ENCODE assay signal across 14 cellular contexts in genomic region chr20:361562-361961, GRCh38. TPM values are rescaled to one million over a fixed set of nuclear protein-coding genes. Genes with fewer than 3 reads are reported as not detected.
DNase-seq lines count a peak whose midpoint lies in the region; ATAC-seq, FAIRE-seq and TF ChIP-seq lines count a peak whose summit lies in the region.
"Had no signal": no experiment of that assay in that cellular context is flagged by ENCODE, and none has a peak within 500 bp of the region (broad histone marks: within the 10 kb centered on the region; RNA-seq: fewer than 3 reads in every experiment).

No MANE protein-coding gene starts in this region.

- no peaks in the 10 kb centered on the region for H3K27me3 ChIP-seq in GM12878 (replicated peaks in 1 of 2; ENCODE audit: control insufficient read depth in 2 of 2, insufficient read depth in 2 of 2, low read length in 1 of 2)
- no peaks in the 10 kb centered on the region for H3K27me3 ChIP-seq in CD4-positive, alpha-beta T cell (ENCODE audit: control insufficient read depth, insufficient read depth, low read length)
- H3K27me3 ChIP-seq: heart left ventricle, Peyer's patch had no signal

- no peak overlapping the region for H3K4me3 Mint-ChIP-seq in CD4-positive, alpha-beta T cell
- H3K4me3 Mint-ChIP-seq: activated naive CD4-positive, alpha-beta T cell treated with anti-CD3 and anti-CD28 coated beads for 36 hours; nephron had no signal

- H3K27me3 Mint-ChIP-seq in CD4-positive, alpha-beta T cell, result no peaks in the 10 kb centered on the region

- RAD21 ChIA-PET in GM12878 (lab: Charles Lee; ENCODE audit: unreplicated experiment), result interaction anchor here (1.0 kb wide), 1 partner anchor 70 kb away, joined by 4 read pairs; no protein-coding TSS in a partner anchor

- H3K36me3 ChIP-seq in GM12878 (ENCODE audit: control insufficient read depth in 2 of 2, insufficient read depth in 2 of 2, low read length in 1 of 2), result no peaks in the 10 kb centered on the region
- H3K36me3 ChIP-seq: heart left ventricle, Peyer's patch had no signal

- peaks cover 21% of the 10 kb centered on the region for H3K4me1 ChIP-seq in GM12878 (ENCODE audit: control insufficient read depth, insufficient read depth, low read length)
- H3K4me1 ChIP-seq: Peyer's patch had no signal

- peak overlapping the region; percentile 63 for H3K4me2 ChIP-seq in GM12878 (ENCODE audit: control insufficient read depth, insufficient read depth)

- peaks cover 25% of the 10 kb centered on the region for H3K4me1 Mint-ChIP-seq in CD4-positive, alpha-beta T cell (ENCODE audit: low read depth)

- ATAC-seq in GM12878, result peak; percentile 85
- no peak for ATAC-seq in GM21619 (IDR thresholded peaks at IDR 0.05; ENCODE audit: unreplicated experiment)
- no peak for ATAC-seq in CD4-positive, alpha-beta T cell (ENCODE audit: poor library complexity)

- no peak for TF ChIP-seq POLR2A in GM12878 (IDR thresholded peaks at IDR 0.05; ENCODE audit: low read depth, low read length)

- intact Hi-C loops in GM12878 (cut with micrococcal nuclease; ENCODE audit: unreplicated experiment), result no loop called here
- intact Hi-C loops in CD4-positive, alpha-beta T cell (cut with DNase I, micrococcal nuclease), result no loop called here

- CTCF ChIA-PET in GM12878 (lab: Yijun Ruan, JAX), result interaction anchor here (0.6 to 2.3 kb wide), 6 partner anchors 8 to 284 kb away, joined by 3 to 8 read pairs (median 6); no protein-coding TSS in a partner anchor
- CTCF ChIA-PET in CD4-positive, alpha-beta T cell (lab: Charles Lee), result interaction anchor here (0.7 to 1.2 kb wide), 2 partner anchors 139 to 284 kb away, joined by 3 to 4 read pairs; no protein-coding TSS in a partner anchor

- in situ Hi-C loops in GM12878 (cut with MboI), result no loop called here

- H3K9me3 Mint-ChIP-seq in CD4-positive, alpha-beta T cell, result no peaks in the 10 kb centered on the region
- H3K9me3 Mint-ChIP-seq: activated naive CD4-positive, alpha-beta T cell treated with anti-CD3 and anti-CD28 coated beads for 36 hours; nephron had no signal

- 12% methylated on average over 8 of the region's 8 CpGs for WGBS in GM12878 (ENCODE audit: insufficient coverage, insufficient replicate concordance, low lambda C conversion rate, missing lambda C conversion rate)

- no peaks in the 10 kb centered on the region for H3K79me2 ChIP-seq in GM12878 (ENCODE audit: control insufficient read depth, insufficient read depth, low read length)

- no peak for TF ChIP-seq EP300 in GM12878 (IDR thresholded peaks at IDR 0.05; ENCODE audit: borderline replicate concordance in 1 of 2, control insufficient read depth in 1 of 2, low read depth in 2 of 2, low read length in 2 of 2)

- no peaks in the 10 kb centered on the region for H4K20me1 ChIP-seq in GM12878 (ENCODE audit: control insufficient read depth, insufficient read depth)

- no peak for TF ChIP-seq RAD21 in GM12878 (IDR thresholded peaks at IDR 0.05; ENCODE audit: insufficient read depth, low read depth, low read length)

- TF ChIP-seq CTCF in C4-2B (conservative IDR thresholded peaks at IDR 0.05) (no peak), GM12878 (IDR thresholded peaks at IDR 0.05 in 2 of 3, conservative IDR thresholded peaks at IDR 0.05 in 1 of 3; ENCODE audit: control insufficient read depth in 2 of 3, extremely low read depth in 1 of 3, insufficient read depth in 1 of 3, low read depth in 3 of 3, low read length in 3 of 3) (no peak)
- TF ChIP-seq CTCF in CD4-positive, alpha-beta T cell (IDR thresholded peaks at IDR 0.05), result no peak

- no peaks in the 10 kb centered on the region for H3K36me3 Mint-ChIP-seq in CD4-positive, alpha-beta T cell (ENCODE audit: low read depth)

- H3K27ac Mint-ChIP-seq in CD4-positive, alpha-beta T cell, result no peak overlapping the region

- no peak overlapping the region for H3K4me3 ChIP-seq in GM12878
- H3K4me3 ChIP-seq: heart left ventricle, Peyer's patch had no signal

- no peak overlapping the region for H3K9ac ChIP-seq in GM12878 (ENCODE audit: control insufficient read depth, insufficient read depth, low read length)

- FAIRE-seq in GM19239 (lab: Jason Lieb, UNC) (peak; percentile 53), GM12878 (lab: Jason Lieb, UNC) (no peak)

- POLR2A ChIA-PET in GM12878 (lab: Charles Lee), result interaction anchor here (0.6 to 1.3 kb wide), 4 partner anchors 41 to 221 kb away, joined by 3 to 4 read pairs (median 4); no protein-coding TSS in a partner anchor
- POLR2A ChIA-PET in CD4-positive, alpha-beta T cell (lab: Charles Lee), result no interaction called here

- BruUV-seq in GM12878 (replicated peaks; lab: Mats Ljungman, UMichigan), result no TSS peak

- no peaks in the 10 kb centered on the region for H3K9me3 ChIP-seq in GM12878 (replicated peaks; ENCODE audit: control insufficient read depth, insufficient read depth, low read length)
- no peaks in the 10 kb centered on the region for H3K9me3 ChIP-seq in CD4-positive, alpha-beta T cell (ENCODE audit: control insufficient read depth, low read length)
- H3K9me3 ChIP-seq: heart left ventricle, Peyer's patch had no signal

- H2AFZ ChIP-seq in GM12878 (ENCODE audit: control insufficient read depth, low read depth, low read length), result no peak overlapping the region

- DNase-seq in GM19239 (ENCODE audit: insufficient read length, low spot score) (peak; percentile 25), NCI-H146 (lab: John Stamatoyannopoulos, UW) (peak; percentile 30), GM12878 (ENCODE audit: low read depth, low spot score) (no peak), NCI-H1105 (lab: John Stamatoyannopoulos, UW) (no peak), NCI-H774 (lab: John Stamatoyannopoulos, UW) (no peak)
- no peak for DNase-seq in CD4-positive, alpha-beta T cell
- DNase-seq: activated naive CD4-positive, alpha-beta T cell treated with anti-CD3 and anti-CD28 coated beads for 36 hours; heart left ventricle; KBM-7; left cardiac atrium had no signal

- SMC1A ChIA-PET in GM12878 (lab: Charles Lee; ENCODE audit: uncharacterized antibody, unreplicated experiment), result interaction anchor here (0.5 to 1.1 kb wide), 5 partner anchors 13 to 147 kb away, joined by 3 to 4 read pairs (median 3); no protein-coding TSS in a partner anchor

- H3K27ac ChIP-seq in C4-2B (peak overlapping the region; percentile 91), GM12878 (ENCODE audit: control insufficient read depth, insufficient read depth) (no peak overlapping the region)
- no peak overlapping the region for H3K27ac ChIP-seq in CD4-positive, alpha-beta T cell (ENCODE audit: low read depth, low read length)
- H3K27ac ChIP-seq: heart left ventricle, Peyer's patch had no signal

RNA-seq across cellular contexts. Expression of gene NRSN2, which starts 14.7 kb away (rescaled TPM):
- total RNA-seq in GM12878 (2013; cell fraction: nucleolus; rRNA removed), result 6.5 and 14.6 TPM in 2 replicates
- total RNA-seq in GM12878 (2014; rRNA removed) (9.1 and 10.5 TPM in 2 replicates), GM12878 (2014; rRNA removed; fragmentation: Illumina TruSeq; extraction: Trizol) (6.9 and 8.9 TPM in 2 replicates), GM12878 (2021) (21.9 and 24.7 TPM in 2 replicates)
- 8.1 TPM for polyA plus RNA-seq in GM12878 (2011; ENCODE audit: low read depth)
- polyA plus RNA-seq in GM12878 (2011; rRNA removed) (3.7 and 8.0 TPM in 2 replicates), GM12878 (2014; fragmentation: Illumina TruSeq; extraction: Trizol) (14.6 and 16.9 TPM in 2 replicates), GM12878 (2014; fragmentation: Nextera tagmentation; extraction: Ambion mirVana) (1 to 10 TPM; 6.2 to 7.6 TPM), GM12878 (2014; rRNA removed) (18.9 and 24.3 TPM in 2 replicates), GM12878 (2016; fragmentation: Nextera tagmentation; extraction: Ambion mirVana) (10 to 100 TPM; 26.4 to 32.4 TPM)
- polyA plus RNA-seq in GM12878 (2011; cell fraction: cytosol; rRNA removed), result 23.6 and 25.3 TPM in 2 replicates
- 11.4 and 15.6 TPM in 2 replicates for polyA plus RNA-seq in GM12878 (2011; cell fraction: nucleus; rRNA removed)
- polyA plus RNA-seq in GM12878 (2012), result 14.9 and 15.2 TPM in 2 replicates
- 4.2 and 10.8 TPM in 2 replicates for polyA minus RNA-seq in GM12878 (2011; rRNA and poly(A)+ RNA removed)
- polyA minus RNA-seq in GM12878 (2011; cell fraction: cytosol; rRNA and poly(A)+ RNA removed), result 5.3 and 7.7 TPM in 2 replicates
- polyA minus RNA-seq in GM12878 (2011; cell fraction: nucleus; rRNA and poly(A)+ RNA removed), result 1.5 and 3.3 TPM in 2 replicates
- total RNA-seq in CD4-positive, alpha-beta T cell, result 1 to 10 TPM in 1 of 2 experiments, under 1 TPM in 1; 0.69 to 1.3 TPM

RNA-seq across cellular contexts. Expression of gene TRIB3, which starts 19.0 kb away (rescaled TPM):
- 7.3 and 7.7 TPM in 2 replicates for total RNA-seq in GM12878 (2013; cell fraction: nucleolus; rRNA removed)
- 30.8 and 34.8 TPM in 2 replicates for total RNA-seq in GM12878 (2014; rRNA removed)
- 10.9 and 11.5 TPM in 2 replicates for total RNA-seq in GM12878 (2014; rRNA removed; fragmentation: Illumina TruSeq; extraction: Trizol)
- total RNA-seq in GM12878 (2021), result 24.7 and 27.3 TPM in 2 replicates
- polyA plus RNA-seq in GM12878 (2011; ENCODE audit: low read depth), result 11.3 TPM
- 11.0 and 24.2 TPM in 2 replicates for polyA plus RNA-seq in GM12878 (2011; rRNA removed)
- polyA plus RNA-seq in GM12878 (2011; cell fraction: cytosol; rRNA removed), result 34.0 and 35.7 TPM in 2 replicates
- polyA plus RNA-seq in GM12878 (2011; cell fraction: nucleus; rRNA removed), result 28.7 and 29.6 TPM in 2 replicates
- polyA plus RNA-seq in GM12878 (2012), result 20.6 and 27.2 TPM in 2 replicates
- 11.9 and 12.1 TPM in 2 replicates for polyA plus RNA-seq in GM12878 (2014; fragmentation: Illumina TruSeq; extraction: Trizol)
- polyA plus RNA-seq in GM12878 (2014; fragmentation: Nextera tagmentation; extraction: Ambion mirVana), result 1 to 10 TPM; 2.2 to 8.6 TPM
- 23.3 and 28.2 TPM in 2 replicates for polyA plus RNA-seq in GM12878 (2014; rRNA removed)
- polyA plus RNA-seq in GM12878 (2016; fragmentation: Nextera tagmentation; extraction: Ambion mirVana), result 10 to 100 TPM; 23.2 to 26.4 TPM
- 21.1 and 31.7 TPM in 2 replicates for polyA minus RNA-seq in GM12878 (2011; rRNA and poly(A)+ RNA removed)
- 13.4 and 13.8 TPM in 2 replicates for polyA minus RNA-seq in GM12878 (2011; cell fraction: cytosol; rRNA and poly(A)+ RNA removed)
- polyA minus RNA-seq in GM12878 (2011; cell fraction: nucleus; rRNA and poly(A)+ RNA removed), result 5.4 and 8.8 TPM in 2 replicates
- total RNA-seq in CD4-positive, alpha-beta T cell, result 1 to 10 TPM; 1.3 to 1.5 TPM

RNA-seq across cellular contexts. Expression of gene SOX12, which starts 36.2 kb away (rescaled TPM):
- total RNA-seq in GM12878 (2013; cell fraction: nucleolus; rRNA removed), result 4.6 and 5.9 TPM in 2 replicates
- total RNA-seq in GM12878 (2014; rRNA removed), result 2.8 and 3.3 TPM in 2 replicates
- 0.92 and 1.1 TPM in 2 replicates for total RNA-seq in GM12878 (2014; rRNA removed; fragmentation: Illumina TruSeq; extraction: Trizol)
- total RNA-seq in GM12878 (2021), result 17.9 TPM in 2 replicates
- polyA plus RNA-seq in GM12878 (2011; ENCODE audit: low read depth), result 1.5 TPM
- polyA plus RNA-seq in GM12878 (2011; rRNA removed), result 1.1 and 1.7 TPM in 2 replicates
- polyA plus RNA-seq in GM12878 (2011; cell fraction: cytosol; rRNA removed), result 1.9 and 2.3 TPM in 2 replicates
- polyA plus RNA-seq in GM12878 (2011; cell fraction: nucleus; rRNA removed), result 6.6 and 7.6 TPM in 2 replicates
- polyA plus RNA-seq in GM12878 (2012), result 5.9 and 6.2 TPM in 2 replicates
- polyA plus RNA-seq in GM12878 (2014; fragmentation: Illumina TruSeq; extraction: Trizol), result 1.5 and 3.2 TPM in 2 replicates
- under 1 TPM; 0.50 to 0.71 TPM for polyA plus RNA-seq in GM12878 (2014; fragmentation: Nextera tagmentation; extraction: Ambion mirVana)
- polyA plus RNA-seq in GM12878 (2014; rRNA removed), result 5.0 and 7.5 TPM in 2 replicates
- polyA plus RNA-seq in GM12878 (2016; fragmentation: Nextera tagmentation; extraction: Ambion mirVana), result 1 to 10 TPM in 1 of 2 experiments, under 1 TPM in 1; 0.88 to 1.0 TPM
- 0.95 and 1.9 TPM in 2 replicates for polyA minus RNA-seq in GM12878 (2011; rRNA and poly(A)+ RNA removed)
- 2.4 and 2.6 TPM in 2 replicates for polyA minus RNA-seq in GM12878 (2011; cell fraction: cytosol; rRNA and poly(A)+ RNA removed)
- polyA minus RNA-seq in GM12878 (2011; cell fraction: nucleus; rRNA and poly(A)+ RNA removed), result 1.9 and 3.3 TPM in 2 replicates
- total RNA-seq in CD4-positive, alpha-beta T cell, result 10 to 100 TPM; 11.6 to 11.9 TPM

RNA-seq across cellular contexts. Expression of gene RBCK1, which starts 46.5 kb away (rescaled TPM):
- 63.8 and 68.9 TPM in 2 replicates for total RNA-seq in GM12878 (2013; cell fraction: nucleolus; rRNA removed)
- total RNA-seq in GM12878 (2014; rRNA removed) (73.3 and 76.9 TPM in 2 replicates), GM12878 (2014; rRNA removed; fragmentation: Illumina TruSeq; extraction: Trizol) (34.4 and 39.3 TPM in 2 replicates), GM12878 (2021) (95.4 and 99.7 TPM in 2 replicates)
- polyA plus RNA-seq in GM12878 (2011; ENCODE audit: low read depth), result 40.2 TPM
- polyA plus RNA-seq in GM12878 (2011; rRNA removed) (73.4 and 75.2 TPM in 2 replicates), GM12878 (2014; fragmentation: Illumina TruSeq; extraction: Trizol) (21.2 and 46.3 TPM in 2 replicates), GM12878 (2014; fragmentation: Nextera tagmentation; extraction: Ambion mirVana) (10 to 100 TPM; 14.1 to 18.8 TPM), GM12878 (2014; rRNA removed) (93.4 and 102 TPM in 2 replicates), GM12878 (2016; fragmentation: Nextera tagmentation; extraction: Ambion mirVana) (10 to 100 TPM; 83.8 to 89.8 TPM)
- 62.6 and 81.2 TPM in 2 replicates for polyA plus RNA-seq in GM12878 (2011; cell fraction: cytosol; rRNA removed)
- polyA plus RNA-seq in GM12878 (2011; cell fraction: nucleus; rRNA removed), result 188 and 198 TPM in 2 replicates
- polyA plus RNA-seq in GM12878 (2012), result 101 and 109 TPM in 2 replicates
- 36.4 and 37.2 TPM in 2 replicates for polyA minus RNA-seq in GM12878 (2011; rRNA and poly(A)+ RNA removed)
- 27.7 and 30.2 TPM in 2 replicates for polyA minus RNA-seq in GM12878 (2011; cell fraction: cytosol; rRNA and poly(A)+ RNA removed)
- polyA minus RNA-seq in GM12878 (2011; cell fraction: nucleus; rRNA and poly(A)+ RNA removed), result 26.5 and 39.0 TPM in 2 replicates
- total RNA-seq in CD4-positive, alpha-beta T cell, result 10 to 100 TPM; 53.3 to 57.3 TPM

Comparison
In these comparisons a context has a peak if more than half of its experiments do, and no peak if none do; other contexts are left out.
1. DNase-seq: peak in GM19239 (single experiment) and NCI-H146 (single experiment); none in GM12878 (single experiment), NCI-H1105 (single experiment), NCI-H774 (single experiment) and CD4-positive, alpha-beta T cell (0 of 10).